Comparison of ENCODE assay signal across 13 cellular contexts in genomic region chr1:165216254-165216653, GRCh38.
DNase-seq lines count a peak whose midpoint lies in the region; ATAC-seq and TF ChIP-seq lines count a peak whose summit lies in the region.
"Had no signal": no experiment of that assay in that cellular context is flagged by ENCODE, and none has a peak within 500 bp of the region (broad histone marks: within the 10 kb centered on the region; RNA-seq: fewer than 3 reads in every experiment).

No MANE protein-coding gene starts in this region.

- H3K27me3 ChIP-seq in NT2/D1 (ENCODE audit: insufficient read depth, insufficient read length), result no peaks in the 10 kb centered on the region
- H3K27me3 ChIP-seq in neural progenitor cell, result no peaks in the 10 kb centered on the region
- H3K27me3 ChIP-seq in ovary, result no peaks in the 10 kb centered on the region

- no peak for TF ChIP-seq EP300 in ovary (IDR thresholded peaks at IDR 0.05)

- no peak for TF ChIP-seq POLR2A in ovary (IDR thresholded peaks at IDR 0.05)

- peak overlapping the region; percentile 35 for H3K4me2 ChIP-seq in neural progenitor cell

- H3K27ac ChIP-seq in neural progenitor cell (no peak overlapping the region), ovary (no peak overlapping the region)

- H3K36me3 Mint-ChIP-seq in endothelial cell (ENCODE audit: low read depth, unreplicated experiment) (no peaks in the 10 kb centered on the region), neural progenitor cell (peaks cover 4% of the 10 kb centered on the region)
- H3K36me3 Mint-ChIP-seq: CD4-positive, alpha-beta memory T cell had no signal

- H3K4me3 Mint-ChIP-seq in endothelial cell (ENCODE audit: unreplicated experiment) (no peak overlapping the region), neural progenitor cell (no peak overlapping the region)
- H3K4me3 Mint-ChIP-seq: CD4-positive, alpha-beta memory T cell had no signal

- H2AFZ ChIP-seq in neural progenitor cell (replicated peaks), result no peak overlapping the region

- H3K4me3 ChIP-seq in NT2/D1 (ENCODE audit: insufficient read length, low read depth) (no peak overlapping the region), neural progenitor cell (no peak overlapping the region), ovary (no peak overlapping the region)

- H3K27ac Mint-ChIP-seq in endothelial cell (ENCODE audit: unreplicated experiment), result peak overlapping the region; percentile 4
- no peak overlapping the region for H3K27ac Mint-ChIP-seq in neural progenitor cell
- H3K27ac Mint-ChIP-seq: CD4-positive, alpha-beta memory T cell had no signal

- H3K4me1 ChIP-seq in NT2/D1 (ENCODE audit: insufficient read depth, insufficient read length) (peaks cover under 1% of the 10 kb centered on the region), neural progenitor cell (peaks cover 53% of the 10 kb centered on the region), ovary (ENCODE audit: insufficient read depth) (no peaks in the 10 kb centered on the region)

- intact Hi-C loops in ovary (cut with DNase I), result no loop called here

- peaks cover 34% of the 10 kb centered on the region for H3K4me1 Mint-ChIP-seq in endothelial cell (ENCODE audit: unreplicated experiment)
- peaks cover 58% of the 10 kb centered on the region for H3K4me1 Mint-ChIP-seq in neural progenitor cell
- H3K4me1 Mint-ChIP-seq: CD4-positive, alpha-beta memory T cell had no signal

- H3F3A ChIP-seq in neural progenitor cell (ENCODE audit: low read depth), result peaks cover 12% of the 10 kb centered on the region

- H3K9ac ChIP-seq in NT2/D1 (ENCODE audit: insufficient read length, low read depth) (no peak overlapping the region), neural progenitor cell (no peak overlapping the region)

- H3K9me3 Mint-ChIP-seq in endothelial cell (ENCODE audit: unreplicated experiment) (no peaks in the 10 kb centered on the region), neural progenitor cell (no peaks in the 10 kb centered on the region)

- H3K79me2 ChIP-seq in neural progenitor cell (ENCODE audit: low read depth), result no peaks in the 10 kb centered on the region

- H3K27me3 Mint-ChIP-seq in endothelial cell (ENCODE audit: unreplicated experiment), result peaks cover 3% of the 10 kb centered on the region
- H3K27me3 Mint-ChIP-seq in neural progenitor cell (ENCODE audit: insufficient read depth, low read depth), result peaks cover 6% of the 10 kb centered on the region

- peak; percentile 46 for DNase-seq in NT2/D1 (ENCODE audit: low read depth, low spot score)
- no peak for DNase-seq in endothelial cell (ENCODE audit: low spot score)
- no peak for DNase-seq in neural progenitor cell (ENCODE audit: low spot score)
- no peak for DNase-seq in DMS53 treated with DMSO at 0.1 percent for 48 hours (lab: John Stamatoyannopoulos, UW; ENCODE audit: unreplicated experiment)
- no peak for DNase-seq in ovary
- DNase-seq: C1 segment of cervical spinal cord; Calu3; CD4-positive, alpha-beta memory T cell; COR-L47; DND-41; H7 had no signal

- no peak for TF ChIP-seq CTCF in endothelial cell (IDR thresholded peaks at IDR 0.05; ENCODE audit: unreplicated experiment)
- no peak for TF ChIP-seq CTCF in neural progenitor cell (IDR thresholded peaks at IDR 0.05)
- no peak for TF ChIP-seq CTCF in ovary (IDR thresholded peaks at IDR 0.05)

- no peak for ATAC-seq in HG03097 (IDR thresholded peaks at IDR 0.05; ENCODE audit: low FRiP score, unreplicated experiment)
- ATAC-seq: HCT116 had no signal

- H3K36me3 ChIP-seq in NT2/D1 (ENCODE audit: insufficient read depth, insufficient read length, low read length) (no peaks in the 10 kb centered on the region), neural progenitor cell (no peaks in the 10 kb centered on the region), ovary (no peaks in the 10 kb centered on the region)

- H3K9me3 ChIP-seq in NT2/D1 (ENCODE audit: insufficient read depth, low read length) (no peaks in the 10 kb centered on the region), neural progenitor cell (ENCODE audit: low read depth) (no peaks in the 10 kb centered on the region), ovary (no peaks in the 10 kb centered on the region)

- peaks cover 3% of the 10 kb centered on the region for H4K20me1 ChIP-seq in neural progenitor cell (ENCODE audit: low read depth)
